In the genomic region with DNA sequence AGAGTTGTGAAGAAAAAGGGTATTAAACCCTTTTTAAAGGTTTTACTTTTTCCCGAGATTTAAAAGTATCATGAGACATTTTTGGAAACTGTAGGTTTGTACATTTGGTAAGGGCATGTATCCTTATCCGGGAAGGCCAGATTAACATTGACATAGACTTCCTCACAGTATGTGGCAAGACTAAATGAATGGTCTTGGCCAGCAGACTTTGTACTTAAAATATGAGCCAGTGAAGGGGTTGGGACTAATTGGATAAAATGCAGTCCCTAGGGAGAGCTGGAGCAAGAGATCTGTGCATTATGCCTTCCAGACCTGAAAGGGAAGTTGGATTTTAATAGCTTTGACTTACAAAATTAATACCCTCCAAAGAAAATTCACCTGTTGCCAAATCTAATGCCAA, we compare ENCODE assay signal across 19 cellular contexts.
A peak's percentile ranks its signal among the peaks of the same experiment; 100 is the strongest.
DNase-seq lines count a peak whose midpoint lies in the region; ATAC-seq, FAIRE-seq and TF ChIP-seq lines count a peak whose summit lies in the region.
"Had no signal": no experiment of that assay in that cellular context is flagged by ENCODE, and none has a peak within 500 bp of the region (broad histone marks: within the 10 kb centered on the region; RNA-seq: fewer than 3 reads in every experiment).

No MANE protein-coding gene starts in this region.

- H3K79me1 ChIP-seq in mesenchymal stem cell (replicated peaks; ENCODE audit: low read length, poor library complexity, severe bottlenecking), result no peaks in the 10 kb centered on the region

- TF ChIP-seq CTCF in right atrium auricular region (IDR thresholded peaks at IDR 0.05), result no peak
- TF ChIP-seq CTCF in esophagus squamous epithelium (IDR thresholded peaks at IDR 0.05), result no peak

- no peak overlapping the region for H2BK15ac ChIP-seq in mesenchymal stem cell (ENCODE audit: low read depth, poor library complexity, severe bottlenecking)

- no peak overlapping the region for H3K27ac Mint-ChIP-seq in activated CD8-positive, alpha-beta memory T cell treated with anti-CD3 and anti-CD28 coated beads, Interleukin-2, amount 10 ng/mL, durations not matched to agents 7 days and 5 days
- no peak overlapping the region for H3K27ac Mint-ChIP-seq in CD8-positive, alpha-beta memory T cell
- H3K27ac Mint-ChIP-seq: activated naive CD8-positive, alpha-beta T cell treated with anti-CD3 and anti-CD28 coated beads, Interleukin-2, amount 50 U/mL, for 24 hours had no signal

- FAIRE-seq in GM12891 (lab: Jason Lieb, UNC), result no peak
- FAIRE-seq: keratinocyte had no signal

- intact Hi-C loops in Right ventricle myocardium superior (cut with DNase I) (no loop called here), esophagus squamous epithelium (cut with DNase I) (no loop called here)

- no peak overlapping the region for H3K9ac ChIP-seq in mesenchymal stem cell (ENCODE audit: low read length)

- no peak overlapping the region for H4K8ac ChIP-seq in mesenchymal stem cell (ENCODE audit: low read length)

- POLR2A ChIA-PET in CD8-positive, alpha-beta memory T cell (lab: Charles Lee), result no interaction called here

- H3K27me3 ChIP-seq in right atrium auricular region (no peaks in the 10 kb centered on the region), esophagus squamous epithelium (no peaks in the 10 kb centered on the region), mesenchymal stem cell (ENCODE audit: control insufficient read depth in 1 of 2, insufficient read depth in 1 of 2, low read length in 2 of 2) (no peaks in the 10 kb centered on the region)
- no peaks in the 10 kb centered on the region for H3K27me3 ChIP-seq in CD8-positive, alpha-beta memory T cell (ENCODE audit: insufficient read depth, low read length, poor library complexity, severe bottlenecking)
- H3K27me3 ChIP-seq: neutrophil, upper lobe of left lung had no signal

- H3K9me3 Mint-ChIP-seq in activated CD8-positive, alpha-beta memory T cell treated with anti-CD3 and anti-CD28 coated beads, Interleukin-2, amount 10 ng/mL, durations not matched to agents 7 days and 5 days (ENCODE audit: low read depth), result no peaks in the 10 kb centered on the region
- H3K9me3 Mint-ChIP-seq in CD8-positive, alpha-beta memory T cell, result no peaks in the 10 kb centered on the region
- H3K9me3 Mint-ChIP-seq: activated naive CD8-positive, alpha-beta T cell treated with anti-CD3 and anti-CD28 coated beads, Interleukin-2, amount 50 U/mL, for 24 hours had no signal

- CTCF ChIA-PET in activated CD8-positive, alpha-beta memory T cell treated with anti-CD3 and anti-CD28 coated beads, Interleukin-2, amount 10 ng/mL, durations not matched to agents 7 days and 5 days (lab: Charles Lee), result no interaction called here
- CTCF ChIA-PET in CD8-positive, alpha-beta memory T cell (lab: Charles Lee), result no interaction called here

- no peaks in the 10 kb centered on the region for H3K27me3 Mint-ChIP-seq in activated CD8-positive, alpha-beta memory T cell treated with anti-CD3 and anti-CD28 coated beads, Interleukin-2, amount 10 ng/mL, durations not matched to agents 7 days and 5 days
- H3K27me3 Mint-ChIP-seq in CD8-positive, alpha-beta memory T cell, result no peaks in the 10 kb centered on the region

- no peak overlapping the region for H2AFZ ChIP-seq in mesenchymal stem cell (ENCODE audit: low read depth, low read length)

- H3K14ac ChIP-seq in mesenchymal stem cell (ENCODE audit: low read length in 2 of 2), result no peak overlapping the region

- no peak overlapping the region for H3K4me2 ChIP-seq in mesenchymal stem cell (ENCODE audit: low read length, poor library complexity, severe bottlenecking)

- no peak overlapping the region for H3K18ac ChIP-seq in mesenchymal stem cell (ENCODE audit: low read depth in 1 of 2, low read length in 2 of 2)

- TF ChIP-seq POLR2A in esophagus squamous epithelium (IDR thresholded peaks at IDR 0.05), result no peak
- no peak for TF ChIP-seq POLR2A in GM12891 (IDR thresholded peaks at IDR 0.05; ENCODE audit: low read depth, low read length)

- H3K27ac ChIP-seq in right atrium auricular region (peak overlapping the region in 1 of 2 donors; percentile 56), esophagus squamous epithelium (peak overlapping the region in 3 of 4 donors; percentile 48 to 58 (median 56)), mesenchymal stem cell (ENCODE audit: low read length, poor library complexity, severe bottlenecking) (no peak overlapping the region)
- no peak overlapping the region for H3K27ac ChIP-seq in CD8-positive, alpha-beta memory T cell (ENCODE audit: low read depth, low read length)
- H3K27ac ChIP-seq: neutrophil, upper lobe of left lung had no signal

- H2BK12ac ChIP-seq in mesenchymal stem cell (ENCODE audit: low read length in 2 of 2), result no peak overlapping the region

- no peak overlapping the region for H3K4ac ChIP-seq in mesenchymal stem cell (ENCODE audit: low read depth in 1 of 2, low read length in 2 of 2)

- H3K9me3 ChIP-seq in right atrium auricular region (no peaks in the 10 kb centered on the region), esophagus squamous epithelium (no peaks in the 10 kb centered on the region), mesenchymal stem cell (ENCODE audit: control insufficient read depth, low read length) (no peaks in the 10 kb centered on the region)
- no peaks in the 10 kb centered on the region for H3K9me3 ChIP-seq in CD8-positive, alpha-beta memory T cell (ENCODE audit: low read length)
- H3K9me3 ChIP-seq: neutrophil, upper lobe of left lung had no signal

- no peak overlapping the region for H2BK5ac ChIP-seq in mesenchymal stem cell (ENCODE audit: low read depth, low read length, poor library complexity, severe bottlenecking)

- no peaks in the 10 kb centered on the region for H3K4me1 Mint-ChIP-seq in activated CD8-positive, alpha-beta memory T cell treated with anti-CD3 and anti-CD28 coated beads, Interleukin-2, amount 10 ng/mL, durations not matched to agents 7 days and 5 days
- H3K4me1 Mint-ChIP-seq in CD8-positive, alpha-beta memory T cell, result no peaks in the 10 kb centered on the region
- H3K4me1 Mint-ChIP-seq: activated naive CD8-positive, alpha-beta T cell treated with anti-CD3 and anti-CD28 coated beads, Interleukin-2, amount 50 U/mL, for 24 hours had no signal

- H3K4me1 ChIP-seq in right atrium auricular region (peaks cover 0 to 4% of the 10 kb centered on the region in 2 donors), esophagus squamous epithelium (peaks cover 0 to 8% (median 0%) of the 10 kb centered on the region in 3 donors), mesenchymal stem cell (ENCODE audit: control insufficient read depth, insufficient read depth, low read depth, low read length) (no peaks in the 10 kb centered on the region)
- no peaks in the 10 kb centered on the region for H3K4me1 ChIP-seq in CD8-positive, alpha-beta memory T cell (ENCODE audit: insufficient read depth, low read length)
- H3K4me1 ChIP-seq: upper lobe of left lung had no signal

- H3K36me3 Mint-ChIP-seq in activated CD8-positive, alpha-beta memory T cell treated with anti-CD3 and anti-CD28 coated beads, Interleukin-2, amount 10 ng/mL, durations not matched to agents 7 days and 5 days, result no peaks in the 10 kb centered on the region
- no peaks in the 10 kb centered on the region for H3K36me3 Mint-ChIP-seq in CD8-positive, alpha-beta memory T cell

- ATAC-seq in Right ventricle myocardium superior (ENCODE audit: poor library complexity), result peak; percentile 75
- ATAC-seq in activated CD8-positive, alpha-beta memory T cell treated with anti-CD3 and anti-CD28 coated beads, Interleukin-2, amount 10 ng/mL, durations not matched to agents 7 days and 5 days, result no peak
- ATAC-seq in HG03469 (IDR thresholded peaks at IDR 0.05; ENCODE audit: unreplicated experiment), result no peak
- ATAC-seq: activated naive CD8-positive, alpha-beta T cell treated with anti-CD3 and anti-CD28 coated beads, Interleukin-2, amount 50 U/mL, for 24 hours had no signal

- H3K36me3 ChIP-seq in right atrium auricular region (no peaks in the 10 kb centered on the region), esophagus squamous epithelium (no peaks in the 10 kb centered on the region), mesenchymal stem cell (ENCODE audit: control insufficient read depth in 1 of 2, insufficient read depth in 2 of 2, low read depth in 1 of 2, low read length in 2 of 2) (no peaks in the 10 kb centered on the region)
- no peaks in the 10 kb centered on the region for H3K36me3 ChIP-seq in CD8-positive, alpha-beta memory T cell (ENCODE audit: insufficient read depth, low read length)
- H3K36me3 ChIP-seq: neutrophil, upper lobe of left lung had no signal

- H3K4me3 Mint-ChIP-seq in activated CD8-positive, alpha-beta memory T cell treated with anti-CD3 and anti-CD28 coated beads, Interleukin-2, amount 10 ng/mL, durations not matched to agents 7 days and 5 days, result no peak overlapping the region
- no peak overlapping the region for H3K4me3 Mint-ChIP-seq in CD8-positive, alpha-beta memory T cell
- H3K4me3 Mint-ChIP-seq: activated naive CD8-positive, alpha-beta T cell treated with anti-CD3 and anti-CD28 coated beads, Interleukin-2, amount 50 U/mL, for 24 hours had no signal

- H3K4me3 ChIP-seq in right atrium auricular region (no peak overlapping the region), esophagus squamous epithelium (no peak overlapping the region), mesenchymal stem cell (ENCODE audit: insufficient read depth in 1 of 2, low read depth in 1 of 2, low read length in 2 of 2) (no peak overlapping the region)
- H3K4me3 ChIP-seq in CD8-positive, alpha-beta memory T cell (ENCODE audit: low read length), result no peak overlapping the region
- H3K4me3 ChIP-seq: upper lobe of left lung had no signal

- H2AK5ac ChIP-seq in mesenchymal stem cell (ENCODE audit: low read length, severe bottlenecking), result no peak overlapping the region

- no peak overlapping the region for H2BK120ac ChIP-seq in mesenchymal stem cell (ENCODE audit: low read depth, low read length)

- no peak overlapping the region for H4K91ac ChIP-seq in mesenchymal stem cell (ENCODE audit: low read length)

- DNase-seq in Right ventricle myocardium superior, result no peak
- no peak for DNase-seq in right atrium auricular region (ENCODE audit: low spot score)
- DNase-seq in esophagus squamous epithelium (lab: John Stamatoyannopoulos, UW), result no peak
- DNase-seq in mesenchymal stem cell, result peak; percentile 16
- DNase-seq in GM12891 (ENCODE audit: insufficient read length, low spot score), result no peak
- no peak for DNase-seq in activated CD8-positive, alpha-beta memory T cell treated with anti-CD3 and anti-CD28 coated beads, Interleukin-2, amount 10 ng/mL, durations not matched to agents 7 days and 5 days
- DNase-seq in CD8-positive, alpha-beta memory T cell, result no peak
- DNase-seq: activated CD4-positive, alpha-beta T cell treated with anti-CD3 and anti-CD28 coated beads, Interleukin-2, amount 50 U/mL, for 48 hours; activated naive CD8-positive, alpha-beta T cell treated with anti-CD3 and anti-CD28 coated beads, Interleukin-2, amount 50 U/mL, for 24 hours; activated T-cell treated with anti-CD3 and anti-CD28 coated beads, Interleukin-2, amount 50 U/mL, for 48 hours; COR-L47; GF-D8; NCI-H146; OCI-M1; stimulated activated CD4-positive, alpha-beta T cell treated with anti-CD3 and anti-CD28 coated beads, Interleukin-4, amount 100 ng/mL, for 4 hours; upper lobe of left lung had no signal

- WGBS in esophagus squamous epithelium, 2 donors, result 70 to 71% methylated on average over 2 of the region's 2 CpGs
- WGBS in mesenchymal stem cell, result 89% methylated on average over 2 of the region's 2 CpGs

- no peak overlapping the region for H3K23ac ChIP-seq in mesenchymal stem cell (ENCODE audit: low read length in 2 of 2)

TF ChIP-seq in GM12891, 5 proteins besides CTCF, POLR2A, EP300 and RAD21 (continues in another document):
- no peak for TF ChIP-seq POU2F2 (IDR thresholded peaks at IDR 0.05; ENCODE audit: low read depth, low read length)

Comparison
In these comparisons a context has a peak if more than half of its experiments do, and no peak if none do; other contexts are left out.
1. H3K27ac ChIP-seq: peak in esophagus squamous epithelium (3 of 4); none in mesenchymal stem cell (single experiment) and CD8-positive, alpha-beta memory T cell (single experiment).